ENCODE assay signal across 9 cellular contexts in the genomic region with DNA sequence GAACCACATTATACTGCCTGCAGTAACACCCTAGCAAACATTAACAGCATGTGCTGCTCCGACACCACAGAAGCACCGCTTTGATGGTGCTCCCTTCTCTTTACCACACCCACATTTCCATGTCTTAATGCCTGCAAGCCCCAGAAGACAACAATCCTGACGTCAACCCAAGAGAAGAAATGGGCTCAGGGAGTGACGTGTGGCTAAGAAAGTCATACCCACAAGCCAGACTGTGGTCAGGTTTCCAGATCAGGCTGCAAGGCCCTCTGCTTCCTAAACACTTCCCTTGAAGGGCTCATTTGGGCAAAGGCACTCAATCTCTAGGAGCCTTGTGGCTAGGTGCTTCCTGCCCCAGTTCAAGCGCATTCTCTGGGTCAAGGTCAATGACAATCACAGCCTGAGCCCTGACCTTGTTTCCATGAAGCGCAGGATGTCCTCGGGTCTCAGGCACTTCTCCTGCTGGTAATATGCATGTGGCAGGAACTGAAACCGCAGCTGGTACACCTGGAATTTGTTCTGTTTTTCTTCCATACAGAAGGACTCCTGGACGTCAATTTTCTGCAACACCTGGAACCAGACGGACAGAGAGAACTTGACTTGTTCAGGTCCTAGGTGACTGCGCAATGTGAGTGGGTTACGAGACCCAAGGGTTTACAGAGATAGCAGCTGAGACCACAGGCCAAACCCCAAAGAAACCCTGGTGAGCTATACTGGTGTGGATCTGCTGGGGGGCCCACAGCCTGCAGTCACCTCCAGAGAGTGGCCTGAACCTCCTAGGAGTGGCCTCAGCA.
DNase-seq lines count a peak whose midpoint lies in the region; ATAC-seq and TF ChIP-seq lines count a peak whose summit lies in the region.
"Had no signal": no experiment of that assay in that cellular context is flagged by ENCODE, and none has a peak within 500 bp of the region (broad histone marks: within the 10 kb centered on the region; RNA-seq: fewer than 3 reads in every experiment).

No MANE protein-coding gene starts in this region.

- peak; percentile 47 to 82 (median 62) for DNase-seq in Peyer's patch
- DNase-seq in activated naive CD8-positive, alpha-beta T cell treated with anti-CD3 and anti-CD28 coated beads for 36 hours: peak; percentile 74
- DNase-seq in right lobe of liver: peak in 2 of 3 donors; percentile 23 to 38
- peak; percentile 68 for DNase-seq in stimulated activated naive CD8-positive, alpha-beta T cell treated with anti-CD3 and anti-CD28 coated beads, Interleukin-15, Interleukin-2, amounts not matched to agents 100 U/mL and 50 U/mL, for 24 hours
- no peak for DNase-seq in SHP77 (lab: John Stamatoyannopoulos, UW)
- DNase-seq in DMS114 treated with DMSO at 0.1 percent for 48 hours (lab: John Stamatoyannopoulos, UW; ENCODE audit: unreplicated experiment): no peak

- peak overlapping the region; percentile 96 for H3K27ac Mint-ChIP-seq in activated naive CD8-positive, alpha-beta T cell treated with anti-CD3 and anti-CD28 coated beads for 36 hours

- peak; percentile 57 for ATAC-seq in GM18907 (IDR thresholded peaks at IDR 0.05; ENCODE audit: unreplicated experiment)
- no peak for ATAC-seq in right lobe of liver
- ATAC-seq in stimulated activated naive CD8-positive, alpha-beta T cell treated with anti-CD3 and anti-CD28 coated beads, Interleukin-15, Interleukin-2, amounts not matched to agents 100 U/mL and 50 U/mL, for 24 hours: peak; percentile 56
- ATAC-seq in GM21529 (IDR thresholded peaks at IDR 0.05; ENCODE audit: unreplicated experiment): no peak

- H3K27me3 Mint-ChIP-seq in activated naive CD8-positive, alpha-beta T cell treated with anti-CD3 and anti-CD28 coated beads for 36 hours: no peaks in the 10 kb centered on the region

- H3K9me3 ChIP-seq in Peyer's patch (no peaks in the 10 kb centered on the region), right lobe of liver (no peaks in the 10 kb centered on the region)

- H3K27me3 ChIP-seq in Peyer's patch: no peaks in the 10 kb centered on the region
- no peaks in the 10 kb centered on the region for H3K27me3 ChIP-seq in right lobe of liver

- H3K36me3 Mint-ChIP-seq in activated naive CD8-positive, alpha-beta T cell treated with anti-CD3 and anti-CD28 coated beads for 36 hours: peaks cover 72% of the 10 kb centered on the region

- H3K4me1 ChIP-seq in Peyer's patch (peaks cover 6 to 41% (median 35%) of the 10 kb centered on the region in 4 donors), right lobe of liver (peaks cover 0 to 35% (median 11%) of the 10 kb centered on the region in 4 donors)

- H3K9me3 Mint-ChIP-seq in activated naive CD8-positive, alpha-beta T cell treated with anti-CD3 and anti-CD28 coated beads for 36 hours: no peaks in the 10 kb centered on the region

- H3K4me3 ChIP-seq in Peyer's patch (no peak overlapping the region), right lobe of liver (no peak overlapping the region)
- H3K4me3 ChIP-seq: lung had no signal

- H3K27ac ChIP-seq in Peyer's patch (peak overlapping the region; percentile 77 to 90 (median 86)), right lobe of liver (peak overlapping the region; percentile 11 to 68 (median 63))

- intact Hi-C loops in right lobe of liver (cut with DNase I): loop anchor here in 1 of 2 donors (10.0 kb wide), 1 partner anchor 154 kb away; the partner anchor contains the start of gene ST3GAL5

- H3K36me3 ChIP-seq in Peyer's patch: peaks cover 0 to 39% (median 0%) of the 10 kb centered on the region in 3 donors
- peaks cover 0 to 18% (median 4%) of the 10 kb centered on the region in 4 donors for H3K36me3 ChIP-seq in right lobe of liver

- TF ChIP-seq POLR2A in Peyer's patch (IDR thresholded peaks at IDR 0.05) (no peak), right lobe of liver (IDR thresholded peaks at IDR 0.05) (no peak)

- WGBS in right lobe of liver (ENCODE audit: insufficient coverage, low coverage, low lambda C conversion rate, missing lambda C conversion rate): 50% methylated on average over 10 of the region's 12 CpGs

- TF ChIP-seq CTCF in Peyer's patch (IDR thresholded peaks at IDR 0.05) (no peak), right lobe of liver (IDR thresholded peaks at IDR 0.05) (no peak)

- H3K4me1 Mint-ChIP-seq in activated naive CD8-positive, alpha-beta T cell treated with anti-CD3 and anti-CD28 coated beads for 36 hours: peaks cover 80% of the 10 kb centered on the region

- peak overlapping the region; percentile 51 for H3K4me3 Mint-ChIP-seq in activated naive CD8-positive, alpha-beta T cell treated with anti-CD3 and anti-CD28 coated beads for 36 hours

Comparison
In these comparisons a context has a peak if more than half of its experiments do, and no peak if none do; other contexts are left out.
1. ATAC-seq: peak in GM18907 (single experiment) and stimulated activated naive CD8-positive, alpha-beta T cell treated with anti-CD3 and anti-CD28 coated beads, Interleukin-15, Interleukin-2, amounts not matched to agents 100 U/mL and 50 U/mL, for 24 hours (single experiment); none in right lobe of liver (0 of 4) and GM21529 (single experiment).
2. DNase-seq: peak in Peyer's patch (3 of 3), activated naive CD8-positive, alpha-beta T cell treated with anti-CD3 and anti-CD28 coated beads for 36 hours (single experiment), right lobe of liver (2 of 3) and stimulated activated naive CD8-positive, alpha-beta T cell treated with anti-CD3 and anti-CD28 coated beads, Interleukin-15, Interleukin-2, amounts not matched to agents 100 U/mL and 50 U/mL, for 24 hours (single experiment); none in SHP77 (0 of 2) and DMS114 treated with DMSO at 0.1 percent for 48 hours (single experiment).